1 cellular context compared by ENCODE assay signal in the genomic region with DNA sequence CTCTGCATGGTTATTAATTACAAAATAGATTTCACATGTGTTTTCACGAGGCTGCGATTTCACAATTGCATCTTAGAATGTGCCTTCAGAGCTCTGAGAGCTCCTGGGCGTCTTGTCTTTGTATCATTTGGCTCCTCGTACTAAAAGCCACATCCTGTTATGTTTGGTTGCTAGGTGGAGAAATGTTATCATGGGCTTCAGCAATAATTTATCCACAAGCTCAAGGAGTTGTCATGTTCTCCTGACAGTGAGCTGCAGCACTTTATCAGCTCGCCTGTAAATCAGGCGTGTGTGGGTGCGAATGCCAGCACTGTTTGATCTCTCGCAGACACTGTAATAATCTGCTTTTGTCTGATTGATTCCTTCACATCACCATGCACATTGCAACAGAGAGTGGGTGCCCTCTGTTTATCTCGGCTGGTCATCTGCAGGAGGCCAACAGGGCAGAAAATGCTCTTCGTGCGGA.
TF ChIP-seq lines count a peak whose summit lies in the region.

No MANE protein-coding gene starts in this region.

TF ChIP-seq in K562, 482 proteins besides CTCF, POLR2A, EP300 and RAD21 (continued from another document and continues in another):
- TF ChIP-seq, protein P1, sequence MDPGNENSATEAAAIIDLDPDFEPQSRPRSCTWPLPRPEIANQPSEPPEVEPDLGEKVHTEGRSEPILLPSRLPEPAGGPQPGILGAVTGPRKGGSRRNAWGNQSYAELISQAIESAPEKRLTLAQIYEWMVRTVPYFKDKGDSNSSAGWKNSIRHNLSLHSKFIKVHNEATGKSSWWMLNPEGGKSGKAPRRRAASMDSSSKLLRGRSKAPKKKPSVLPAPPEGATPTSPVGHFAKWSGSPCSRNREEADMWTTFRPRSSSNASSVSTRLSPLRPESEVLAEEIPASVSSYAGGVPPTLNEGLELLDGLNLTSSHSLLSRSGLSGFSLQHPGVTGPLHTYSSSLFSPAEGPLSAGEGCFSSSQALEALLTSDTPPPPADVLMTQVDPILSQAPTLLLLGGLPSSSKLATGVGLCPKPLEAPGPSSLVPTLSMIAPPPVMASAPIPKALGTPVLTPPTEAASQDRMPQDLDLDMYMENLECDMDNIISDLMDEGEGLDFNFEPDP (CRISPR knock-in tag; IDR thresholded peaks at IDR 0.05), result no peak
- no peak for TF ChIP-seq KLF6 (CRISPR knock-in tag; IDR thresholded peaks at IDR 0.05; ENCODE audit: borderline replicate concordance)
- TF ChIP-seq PML (IDR thresholded peaks at IDR 0.05; ENCODE audit: low read length), result no peak
- TF ChIP-seq ZNF134 (CRISPR knock-in tag; conservative IDR thresholded peaks at IDR 0.05), result no peak
- TF ChIP-seq ARID1B (IDR thresholded peaks at IDR 0.05), result peak; percentile 36; the same call in 1 of the 2 replicates
- TF ChIP-seq, protein P2, sequence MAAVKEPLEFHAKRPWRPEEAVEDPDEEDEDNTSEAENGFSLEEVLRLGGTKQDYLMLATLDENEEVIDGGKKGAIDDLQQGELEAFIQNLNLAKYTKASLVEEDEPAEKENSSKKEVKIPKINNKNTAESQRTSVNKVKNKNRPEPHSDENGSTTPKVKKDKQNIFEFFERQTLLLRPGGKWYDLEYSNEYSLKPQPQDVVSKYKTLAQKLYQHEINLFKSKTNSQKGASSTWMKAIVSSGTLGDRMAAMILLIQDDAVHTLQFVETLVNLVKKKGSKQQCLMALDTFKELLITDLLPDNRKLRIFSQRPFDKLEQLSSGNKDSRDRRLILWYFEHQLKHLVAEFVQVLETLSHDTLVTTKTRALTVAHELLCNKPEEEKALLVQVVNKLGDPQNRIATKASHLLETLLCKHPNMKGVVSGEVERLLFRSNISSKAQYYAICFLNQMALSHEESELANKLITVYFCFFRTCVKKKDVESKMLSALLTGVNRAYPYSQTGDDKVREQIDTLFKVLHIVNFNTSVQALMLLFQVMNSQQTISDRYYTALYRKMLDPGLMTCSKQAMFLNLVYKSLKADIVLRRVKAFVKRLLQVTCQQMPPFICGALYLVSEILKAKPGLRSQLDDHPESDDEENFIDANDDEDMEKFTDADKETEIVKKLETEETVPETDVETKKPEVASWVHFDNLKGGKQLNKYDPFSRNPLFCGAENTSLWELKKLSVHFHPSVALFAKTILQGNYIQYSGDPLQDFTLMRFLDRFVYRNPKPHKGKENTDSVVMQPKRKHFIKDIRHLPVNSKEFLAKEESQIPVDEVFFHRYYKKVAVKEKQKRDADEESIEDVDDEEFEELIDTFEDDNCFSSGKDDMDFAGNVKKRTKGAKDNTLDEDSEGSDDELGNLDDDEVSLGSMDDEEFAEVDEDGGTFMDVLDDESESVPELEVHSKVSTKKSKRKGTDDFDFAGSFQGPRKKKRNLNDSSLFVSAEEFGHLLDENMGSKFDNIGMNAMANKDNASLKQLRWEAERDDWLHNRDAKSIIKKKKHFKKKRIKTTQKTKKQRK (IDR thresholded peaks at IDR 0.05; ENCODE audit: borderline replicate concordance, low read depth, low read length), result no peak
- TF ChIP-seq ZNF589 (CRISPR knock-in tag; IDR thresholded peaks at IDR 0.05; ENCODE audit: low read depth), result no peak
- TF ChIP-seq PTTG1 (tag; IDR thresholded peaks at IDR 0.05; ENCODE audit: low read depth), result no peak
- TF ChIP-seq ZNF24 (IDR thresholded peaks at IDR 0.05), result no peak
- TF ChIP-seq RBM17 (IDR thresholded peaks at IDR 0.05; ENCODE audit: borderline replicate concordance, low read depth, low read length), result no peak
- TF ChIP-seq, protein P3, sequence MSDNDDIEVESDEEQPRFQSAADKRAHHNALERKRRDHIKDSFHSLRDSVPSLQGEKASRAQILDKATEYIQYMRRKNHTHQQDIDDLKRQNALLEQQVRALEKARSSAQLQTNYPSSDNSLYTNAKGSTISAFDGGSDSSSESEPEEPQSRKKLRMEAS (CRISPR knock-in tag; IDR thresholded peaks at IDR 0.05), result no peak
- TF ChIP-seq TCF7 (IDR thresholded peaks at IDR 0.05; ENCODE audit: borderline replicate concordance), result peak; percentile 83; the same call in 1 of the 2 replicates
- no peak for TF ChIP-seq BDP1 (IDR thresholded peaks at IDR 0.05; ENCODE audit: insufficient read depth, insufficient read length)
- no peak for TF ChIP-seq ZNF778 (CRISPR knock-in tag; IDR thresholded peaks at IDR 0.05)
- TF ChIP-seq, protein P4, sequence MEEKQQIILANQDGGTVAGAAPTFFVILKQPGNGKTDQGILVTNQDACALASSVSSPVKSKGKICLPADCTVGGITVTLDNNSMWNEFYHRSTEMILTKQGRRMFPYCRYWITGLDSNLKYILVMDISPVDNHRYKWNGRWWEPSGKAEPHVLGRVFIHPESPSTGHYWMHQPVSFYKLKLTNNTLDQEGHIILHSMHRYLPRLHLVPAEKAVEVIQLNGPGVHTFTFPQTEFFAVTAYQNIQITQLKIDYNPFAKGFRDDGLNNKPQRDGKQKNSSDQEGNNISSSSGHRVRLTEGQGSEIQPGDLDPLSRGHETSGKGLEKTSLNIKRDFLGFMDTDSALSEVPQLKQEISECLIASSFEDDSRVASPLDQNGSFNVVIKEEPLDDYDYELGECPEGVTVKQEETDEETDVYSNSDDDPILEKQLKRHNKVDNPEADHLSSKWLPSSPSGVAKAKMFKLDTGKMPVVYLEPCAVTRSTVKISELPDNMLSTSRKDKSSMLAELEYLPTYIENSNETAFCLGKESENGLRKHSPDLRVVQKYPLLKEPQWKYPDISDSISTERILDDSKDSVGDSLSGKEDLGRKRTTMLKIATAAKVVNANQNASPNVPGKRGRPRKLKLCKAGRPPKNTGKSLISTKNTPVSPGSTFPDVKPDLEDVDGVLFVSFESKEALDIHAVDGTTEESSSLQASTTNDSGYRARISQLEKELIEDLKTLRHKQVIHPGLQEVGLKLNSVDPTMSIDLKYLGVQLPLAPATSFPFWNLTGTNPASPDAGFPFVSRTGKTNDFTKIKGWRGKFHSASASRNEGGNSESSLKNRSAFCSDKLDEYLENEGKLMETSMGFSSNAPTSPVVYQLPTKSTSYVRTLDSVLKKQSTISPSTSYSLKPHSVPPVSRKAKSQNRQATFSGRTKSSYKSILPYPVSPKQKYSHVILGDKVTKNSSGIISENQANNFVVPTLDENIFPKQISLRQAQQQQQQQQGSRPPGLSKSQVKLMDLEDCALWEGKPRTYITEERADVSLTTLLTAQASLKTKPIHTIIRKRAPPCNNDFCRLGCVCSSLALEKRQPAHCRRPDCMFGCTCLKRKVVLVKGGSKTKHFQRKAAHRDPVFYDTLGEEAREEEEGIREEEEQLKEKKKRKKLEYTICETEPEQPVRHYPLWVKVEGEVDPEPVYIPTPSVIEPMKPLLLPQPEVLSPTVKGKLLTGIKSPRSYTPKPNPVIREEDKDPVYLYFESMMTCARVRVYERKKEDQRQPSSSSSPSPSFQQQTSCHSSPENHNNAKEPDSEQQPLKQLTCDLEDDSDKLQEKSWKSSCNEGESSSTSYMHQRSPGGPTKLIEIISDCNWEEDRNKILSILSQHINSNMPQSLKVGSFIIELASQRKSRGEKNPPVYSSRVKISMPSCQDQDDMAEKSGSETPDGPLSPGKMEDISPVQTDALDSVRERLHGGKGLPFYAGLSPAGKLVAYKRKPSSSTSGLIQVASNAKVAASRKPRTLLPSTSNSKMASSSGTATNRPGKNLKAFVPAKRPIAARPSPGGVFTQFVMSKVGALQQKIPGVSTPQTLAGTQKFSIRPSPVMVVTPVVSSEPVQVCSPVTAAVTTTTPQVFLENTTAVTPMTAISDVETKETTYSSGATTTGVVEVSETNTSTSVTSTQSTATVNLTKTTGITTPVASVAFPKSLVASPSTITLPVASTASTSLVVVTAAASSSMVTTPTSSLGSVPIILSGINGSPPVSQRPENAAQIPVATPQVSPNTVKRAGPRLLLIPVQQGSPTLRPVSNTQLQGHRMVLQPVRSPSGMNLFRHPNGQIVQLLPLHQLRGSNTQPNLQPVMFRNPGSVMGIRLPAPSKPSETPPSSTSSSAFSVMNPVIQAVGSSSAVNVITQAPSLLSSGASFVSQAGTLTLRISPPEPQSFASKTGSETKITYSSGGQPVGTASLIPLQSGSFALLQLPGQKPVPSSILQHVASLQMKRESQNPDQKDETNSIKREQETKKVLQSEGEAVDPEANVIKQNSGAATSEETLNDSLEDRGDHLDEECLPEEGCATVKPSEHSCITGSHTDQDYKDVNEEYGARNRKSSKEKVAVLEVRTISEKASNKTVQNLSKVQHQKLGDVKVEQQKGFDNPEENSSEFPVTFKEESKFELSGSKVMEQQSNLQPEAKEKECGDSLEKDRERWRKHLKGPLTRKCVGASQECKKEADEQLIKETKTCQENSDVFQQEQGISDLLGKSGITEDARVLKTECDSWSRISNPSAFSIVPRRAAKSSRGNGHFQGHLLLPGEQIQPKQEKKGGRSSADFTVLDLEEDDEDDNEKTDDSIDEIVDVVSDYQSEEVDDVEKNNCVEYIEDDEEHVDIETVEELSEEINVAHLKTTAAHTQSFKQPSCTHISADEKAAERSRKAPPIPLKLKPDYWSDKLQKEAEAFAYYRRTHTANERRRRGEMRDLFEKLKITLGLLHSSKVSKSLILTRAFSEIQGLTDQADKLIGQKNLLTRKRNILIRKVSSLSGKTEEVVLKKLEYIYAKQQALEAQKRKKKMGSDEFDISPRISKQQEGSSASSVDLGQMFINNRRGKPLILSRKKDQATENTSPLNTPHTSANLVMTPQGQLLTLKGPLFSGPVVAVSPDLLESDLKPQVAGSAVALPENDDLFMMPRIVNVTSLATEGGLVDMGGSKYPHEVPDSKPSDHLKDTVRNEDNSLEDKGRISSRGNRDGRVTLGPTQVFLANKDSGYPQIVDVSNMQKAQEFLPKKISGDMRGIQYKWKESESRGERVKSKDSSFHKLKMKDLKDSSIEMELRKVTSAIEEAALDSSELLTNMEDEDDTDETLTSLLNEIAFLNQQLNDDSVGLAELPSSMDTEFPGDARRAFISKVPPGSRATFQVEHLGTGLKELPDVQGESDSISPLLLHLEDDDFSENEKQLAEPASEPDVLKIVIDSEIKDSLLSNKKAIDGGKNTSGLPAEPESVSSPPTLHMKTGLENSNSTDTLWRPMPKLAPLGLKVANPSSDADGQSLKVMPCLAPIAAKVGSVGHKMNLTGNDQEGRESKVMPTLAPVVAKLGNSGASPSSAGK (IDR thresholded peaks at IDR 0.05), result no peak
- 0 out of 2 replicates have a peak, but pooled peaks have one; percentile 20 for TF ChIP-seq SOX6 (IDR thresholded peaks at IDR 0.05)
- TF ChIP-seq, protein P5, sequence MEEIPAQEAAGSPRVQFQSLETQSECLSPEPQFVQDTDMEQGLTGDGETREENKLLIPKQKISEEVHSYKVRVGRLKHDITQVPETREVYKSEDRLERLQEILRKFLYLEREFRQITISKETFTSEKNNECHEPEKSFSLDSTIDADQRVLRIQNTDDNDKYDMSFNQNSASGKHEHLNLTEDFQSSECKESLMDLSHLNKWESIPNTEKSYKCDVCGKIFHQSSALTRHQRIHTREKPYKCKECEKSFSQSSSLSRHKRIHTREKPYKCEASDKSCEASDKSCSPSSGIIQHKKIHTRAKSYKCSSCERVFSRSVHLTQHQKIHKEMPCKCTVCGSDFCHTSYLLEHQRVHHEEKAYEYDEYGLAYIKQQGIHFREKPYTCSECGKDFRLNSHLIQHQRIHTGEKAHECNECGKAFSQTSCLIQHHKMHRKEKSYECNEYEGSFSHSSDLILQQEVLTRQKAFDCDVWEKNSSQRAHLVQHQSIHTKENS (CRISPR knock-in tag; IDR thresholded peaks at IDR 0.05), result no peak
- TF ChIP-seq FOXA1 (IDR thresholded peaks at IDR 0.05; ENCODE audit: borderline replicate concordance), result no peak
- no peak for TF ChIP-seq HLTF (IDR thresholded peaks at IDR 0.05)
- TF ChIP-seq RFX7 (CRISPR knock-in tag; IDR thresholded peaks at IDR 0.05), result no peak
- TF ChIP-seq, protein P6, sequence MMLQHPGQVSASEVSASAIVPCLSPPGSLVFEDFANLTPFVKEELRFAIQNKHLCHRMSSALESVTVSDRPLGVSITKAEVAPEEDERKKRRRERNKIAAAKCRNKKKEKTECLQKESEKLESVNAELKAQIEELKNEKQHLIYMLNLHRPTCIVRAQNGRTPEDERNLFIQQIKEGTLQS (IDR thresholded peaks at IDR 0.05), result no peak
- TF ChIP-seq, protein P6 (CRISPR knock-in tag; conservative IDR thresholded peaks at IDR 0.05), result no peak
- no peak for TF ChIP-seq CTBP1 (IDR thresholded peaks at IDR 0.05; ENCODE audit: borderline replicate concordance)
- no peak for TF ChIP-seq ZNF785 (CRISPR knock-in tag; IDR thresholded peaks at IDR 0.05)
